9 cellular contexts compared by ENCODE assay signal in the genomic region with DNA sequence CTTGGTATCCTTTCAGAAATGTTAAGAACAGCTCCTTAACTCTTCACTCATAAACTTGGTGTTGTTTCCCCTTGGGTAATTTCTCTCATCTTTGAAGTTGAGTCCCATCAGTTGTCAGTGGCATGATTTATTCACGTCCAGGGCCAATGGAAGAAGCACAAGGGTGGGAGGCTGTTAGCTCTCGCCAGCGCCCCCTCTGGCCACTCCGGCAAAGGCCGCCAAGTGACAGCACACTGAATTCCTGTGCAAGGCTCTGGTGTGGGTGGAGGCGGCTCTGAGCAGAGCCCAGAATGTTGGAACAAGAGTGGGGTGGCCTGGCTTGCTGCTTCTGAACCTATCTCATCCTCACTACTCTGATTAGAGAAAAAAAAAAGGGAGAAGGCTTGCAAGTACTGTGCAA. TPM values are rescaled to one million over a fixed set of nuclear protein-coding genes. Genes with fewer than 3 reads are reported as not detected.
DNase-seq lines count a peak whose midpoint lies in the region; ATAC-seq and TF ChIP-seq lines count a peak whose summit lies in the region.
"Had no signal": no experiment of that assay in that cellular context is flagged by ENCODE, and none has a peak within 500 bp of the region (broad histone marks: within the 10 kb centered on the region; RNA-seq: fewer than 3 reads in every experiment).

No MANE protein-coding gene starts in this region.

- no peaks in the 10 kb centered on the region for H3K36me3 ChIP-seq in right atrium auricular region

- H3K27me3 ChIP-seq in right atrium auricular region, result no peaks in the 10 kb centered on the region

- TF ChIP-seq CTCF in GM12865 (IDR thresholded peaks at IDR 0.05; ENCODE audit: insufficient read depth, low read depth, low read length, missing control alignments), result peak; percentile 45
- TF ChIP-seq CTCF in right atrium auricular region (IDR thresholded peaks at IDR 0.05), result peak in 1 of 2 donors; percentile 58

- no peak for ATAC-seq in HG03469 (IDR thresholded peaks at IDR 0.05; ENCODE audit: unreplicated experiment)

- H3K9me3 ChIP-seq in right atrium auricular region, result no peaks in the 10 kb centered on the region

- DNase-seq in 8988T, result peak; percentile 41
- peak; percentile 18 for DNase-seq in GM12865 (ENCODE audit: low read depth)
- peak; percentile 19 for DNase-seq in UCSD-AML1 (lab: John Stamatoyannopoulos, UW; ENCODE audit: unreplicated experiment)
- peak; percentile 88 for DNase-seq in right atrium auricular region (ENCODE audit: low spot score)
- no peak for DNase-seq in epidermal melanocyte (ENCODE audit: insufficient read length, low spot score)
- DNase-seq in SKM-1 (lab: John Stamatoyannopoulos, UW; ENCODE audit: unreplicated experiment), result no peak
- no peak for DNase-seq in NOMO-1 treated with dmso at 0.1 percent for 144 hours (lab: John Stamatoyannopoulos, UW; ENCODE audit: unreplicated experiment)
- DNase-seq: KG1 had no signal

- H3K4me3 ChIP-seq in GM12865 (ENCODE audit: low read depth, low read length) (no peak overlapping the region), right atrium auricular region (no peak overlapping the region)

- H3K4me1 ChIP-seq in right atrium auricular region, result no peaks in the 10 kb centered on the region

- no peak overlapping the region for H3K27ac ChIP-seq in right atrium auricular region

RNA-seq across cellular contexts. Expression of a gene that starts 13.1 kb away (rescaled TPM):
- 10 to 100 TPM; 37.4 to 42.4 TPM for total RNA-seq in right atrium auricular region

RNA-seq across cellular contexts. Expression of a gene that starts 39.5 kb away (rescaled TPM):
- total RNA-seq in right atrium auricular region, result not detected

Comparison
In these comparisons a context has a peak if more than half of its experiments do, and no peak if none do; other contexts are left out.
1. DNase-seq: peak in 8988T (single experiment), GM12865 (single experiment), UCSD-AML1 (single experiment) and right atrium auricular region (single experiment); none in epidermal melanocyte (single experiment), SKM-1 (single experiment) and NOMO-1 treated with dmso at 0.1 percent for 144 hours (single experiment).